In genomic region chr1:231332761-231333160, GRCh38 we compare ENCODE assay signal across 16 cellular contexts. TPM values are rescaled to one million over a fixed set of nuclear protein-coding genes. Genes with fewer than 3 reads are reported as not detected.
DNase-seq lines count a peak whose midpoint lies in the region; ATAC-seq and TF ChIP-seq lines count a peak whose summit lies in the region.
"Had no signal": no experiment of that assay in that cellular context is flagged by ENCODE, and none has a peak within 500 bp of the region (broad histone marks: within the 10 kb centered on the region; RNA-seq: fewer than 3 reads in every experiment).

No MANE protein-coding gene starts in this region.

- intact Hi-C loops in left ventricle myocardium inferior (cut with micrococcal nuclease) (no loop called here), Right ventricle myocardium inferior (cut with DNase I) (no loop called here), PC-3 (cut with micrococcal nuclease) (loop anchor here (10.0 kb wide), 1 partner anchor 358 kb away; the partner anchor contains the start of genes ARV1 and TTC13)

- peak overlapping the region; percentile 97 for H3K4me3 ChIP-seq in left ventricle myocardium inferior
- peak overlapping the region; percentile 95 for H3K4me3 ChIP-seq in PC-3 (ENCODE audit: low read length)
- peak overlapping the region; percentile 98 for H3K4me3 ChIP-seq in fibroblast of villous mesenchyme (ENCODE audit: low read depth, low read length)
- H3K4me3 ChIP-seq in smooth muscle cell = peak overlapping the region; percentile 81

- H3K9ac ChIP-seq in PC-3 (ENCODE audit: low read length) (peak overlapping the region; percentile 95; the same call in 1 of the 2 replicates), smooth muscle cell (ENCODE audit: low read depth) (no peak overlapping the region)

- H3K27ac ChIP-seq in left ventricle myocardium inferior (replicated peaks) = no peak overlapping the region
- no peak overlapping the region for H3K27ac ChIP-seq in PC-3 (ENCODE audit: low read length)
- H3K27ac ChIP-seq in smooth muscle cell (ENCODE audit: low read depth) = no peak overlapping the region
- H3K27ac ChIP-seq: adrenal gland had no signal

- H3K79me2 ChIP-seq in PC-3 (ENCODE audit: low read length) = peaks cover 69% of the 10 kb centered on the region
- H3K79me2 ChIP-seq in smooth muscle cell (ENCODE audit: low read depth) = peaks cover 51% of the 10 kb centered on the region

- H3K9me3 ChIP-seq in left ventricle myocardium inferior (replicated peaks) (no peaks in the 10 kb centered on the region), PC-3 (ENCODE audit: low read length) (no peaks in the 10 kb centered on the region), smooth muscle cell (replicated peaks; ENCODE audit: low read depth) (no peaks in the 10 kb centered on the region)
- H3K9me3 ChIP-seq: adrenal gland, Caco-2 had no signal

- 98% methylated on average over 1 of the region's 1 CpG for WGBS in smooth muscle cell (ENCODE audit: low lambda C conversion rate)

- H3K27me3 ChIP-seq in left ventricle myocardium inferior (ENCODE audit: low read depth) = no peaks in the 10 kb centered on the region
- no peaks in the 10 kb centered on the region for H3K27me3 ChIP-seq in PC-3 (ENCODE audit: low read length)
- no peaks in the 10 kb centered on the region for H3K27me3 ChIP-seq in smooth muscle cell (ENCODE audit: low read depth)
- H3K27me3 ChIP-seq: adrenal gland had no signal

- DNase-seq in left ventricle myocardium inferior (no peak), Right ventricle myocardium inferior (ENCODE audit: missing footprints) (no peak), PC-3 (no peak), fibroblast of villous mesenchyme (ENCODE audit: low read depth) (no peak), smooth muscle cell (lab: John Stamatoyannopoulos, UW; ENCODE audit: unreplicated experiment) (no peak), NCI-H187 treated with DMSO at 0.1 percent for 48 hours (lab: John Stamatoyannopoulos, UW) (no peak)
- DNase-seq: activated CD4-positive, alpha-beta T cell treated with anti-CD3 and anti-CD28 coated beads, Interleukin-2, amount 50 U/mL, for 4 hours; adrenal gland; Caco-2; foreskin melanocyte; left ventricle myocardium superior; naive B cell; NCI-H2107; stimulated activated CD4-positive, alpha-beta T cell treated with anti-CD3 and anti-CD28 coated beads, Interleukin-1b, Interleukin-23, amount 100 ng/mL, for 48 hours had no signal

- TF ChIP-seq CTCF in left ventricle myocardium inferior (IDR thresholded peaks at IDR 0.05; ENCODE audit: borderline replicate concordance) = no peak
- TF ChIP-seq CTCF in PC-3 (conservative IDR thresholded peaks at IDR 0.05; ENCODE audit: low read depth, low read length) = no peak
- TF ChIP-seq CTCF in fibroblast of villous mesenchyme (IDR thresholded peaks at IDR 0.05; ENCODE audit: insufficient read depth, low read depth, low read length) = no peak
- TF ChIP-seq CTCF in smooth muscle cell (IDR thresholded peaks at IDR 0.05; ENCODE audit: borderline replicate concordance, insufficient read depth, poor library complexity, severe bottlenecking) = no peak

- no peaks in the 10 kb centered on the region for H3K9me2 ChIP-seq in PC-3 (replicated peaks; ENCODE audit: low read length)

- ATAC-seq in Right ventricle myocardium inferior (no peak), PC-3 (no peak), GM18867 (IDR thresholded peaks at IDR 0.05; ENCODE audit: unreplicated experiment) (no peak), HG02798 (IDR thresholded peaks at IDR 0.05; ENCODE audit: poor library complexity, unreplicated experiment) (no peak)
- ATAC-seq: left ventricle myocardium superior had no signal

- H2AFZ ChIP-seq in PC-3 (ENCODE audit: low read length) = no peak overlapping the region
- H2AFZ ChIP-seq in smooth muscle cell (ENCODE audit: low read depth) = no peak overlapping the region

- peak overlapping the region; percentile 94 for H3K4me2 ChIP-seq in PC-3 (ENCODE audit: low read length)
- H3K4me2 ChIP-seq in smooth muscle cell = peak overlapping the region; percentile 95

- H4K20me1 ChIP-seq in PC-3 (ENCODE audit: low read length) = peaks cover 49% of the 10 kb centered on the region
- H4K20me1 ChIP-seq in smooth muscle cell (ENCODE audit: low read depth) = peaks cover 64% of the 10 kb centered on the region

- BruUV-seq in PC-3 (replicated peaks; lab: Mats Ljungman, UMichigan) = no TSS peak

- no peaks in the 10 kb centered on the region for H3F3A ChIP-seq in PC-3 (ENCODE audit: low read length, unreplicated experiment)
- no peaks in the 10 kb centered on the region for H3F3A ChIP-seq in smooth muscle cell (ENCODE audit: low read depth)

- POLR2A ChIA-PET in PC-3 (lab: Charles Lee; ENCODE audit: unreplicated experiment) = no interaction called here

- H3K4me1 ChIP-seq in left ventricle myocardium inferior (peaks cover 55% of the 10 kb centered on the region), PC-3 (ENCODE audit: insufficient read depth, low read length) (peaks cover 9% of the 10 kb centered on the region), smooth muscle cell (ENCODE audit: low read depth) (peaks cover 41% of the 10 kb centered on the region)

- H3K36me3 ChIP-seq in left ventricle myocardium inferior (peaks cover 11% of the 10 kb centered on the region), PC-3 (ENCODE audit: low read depth, low read length) (no peaks in the 10 kb centered on the region), smooth muscle cell (ENCODE audit: low read depth) (no peaks in the 10 kb centered on the region)
- H3K36me3 ChIP-seq: adrenal gland had no signal

- CTCF ChIA-PET in PC-3 (lab: Charles Lee) = interaction anchor here (0.5 kb wide), 1 partner anchor 24 kb away, joined by 3 read pairs; no protein-coding TSS in a partner anchor

RNA-seq across cellular contexts. Expression of gene EXOC8, which starts 4.9 kb away (rescaled TPM):
- total RNA-seq in left ventricle myocardium inferior (12.2 TPM), Right ventricle myocardium inferior (11.3 TPM), PC-3 (2014; rRNA removed) (14.0 and 14.9 TPM in 2 replicates), fibroblast of villous mesenchyme (13.9 and 21.2 TPM in 2 replicates), smooth muscle cell (15.6 and 19.7 TPM in 2 replicates)
- polyA plus RNA-seq in smooth muscle cell = 4.2 and 4.3 TPM in 2 replicates

RNA-seq across cellular contexts. Expression of gene SPRTN, which starts 5.3 kb away (rescaled TPM):
- total RNA-seq in left ventricle myocardium inferior (7.4 TPM), Right ventricle myocardium inferior (6.5 TPM), PC-3 (2014; rRNA removed) (17.1 and 27.8 TPM in 2 replicates), fibroblast of villous mesenchyme (20.6 and 23.7 TPM in 2 replicates), smooth muscle cell (16.9 and 24.1 TPM in 2 replicates)
- 8.7 and 9.6 TPM in 2 replicates for polyA plus RNA-seq in smooth muscle cell
